In genomic region chr17:32928527-32929287, GRCh38 we compare ENCODE assay signal across 1 cellular context.
TF ChIP-seq lines count a peak whose summit lies in the region.

No MANE protein-coding gene starts in this region.

TF ChIP-seq in HepG2, 621 proteins besides CTCF, POLR2A, EP300 and RAD21 (continued from another document and continues in another):
- TF ChIP-seq ZNF646 (CRISPR knock-in tag; IDR thresholded peaks at IDR 0.05) = peak; percentile 69
- TF ChIP-seq NR2F2 (IDR thresholded peaks at IDR 0.05; ENCODE audit: borderline replicate concordance, low read depth) = no peak
- TF ChIP-seq, protein P1, sequence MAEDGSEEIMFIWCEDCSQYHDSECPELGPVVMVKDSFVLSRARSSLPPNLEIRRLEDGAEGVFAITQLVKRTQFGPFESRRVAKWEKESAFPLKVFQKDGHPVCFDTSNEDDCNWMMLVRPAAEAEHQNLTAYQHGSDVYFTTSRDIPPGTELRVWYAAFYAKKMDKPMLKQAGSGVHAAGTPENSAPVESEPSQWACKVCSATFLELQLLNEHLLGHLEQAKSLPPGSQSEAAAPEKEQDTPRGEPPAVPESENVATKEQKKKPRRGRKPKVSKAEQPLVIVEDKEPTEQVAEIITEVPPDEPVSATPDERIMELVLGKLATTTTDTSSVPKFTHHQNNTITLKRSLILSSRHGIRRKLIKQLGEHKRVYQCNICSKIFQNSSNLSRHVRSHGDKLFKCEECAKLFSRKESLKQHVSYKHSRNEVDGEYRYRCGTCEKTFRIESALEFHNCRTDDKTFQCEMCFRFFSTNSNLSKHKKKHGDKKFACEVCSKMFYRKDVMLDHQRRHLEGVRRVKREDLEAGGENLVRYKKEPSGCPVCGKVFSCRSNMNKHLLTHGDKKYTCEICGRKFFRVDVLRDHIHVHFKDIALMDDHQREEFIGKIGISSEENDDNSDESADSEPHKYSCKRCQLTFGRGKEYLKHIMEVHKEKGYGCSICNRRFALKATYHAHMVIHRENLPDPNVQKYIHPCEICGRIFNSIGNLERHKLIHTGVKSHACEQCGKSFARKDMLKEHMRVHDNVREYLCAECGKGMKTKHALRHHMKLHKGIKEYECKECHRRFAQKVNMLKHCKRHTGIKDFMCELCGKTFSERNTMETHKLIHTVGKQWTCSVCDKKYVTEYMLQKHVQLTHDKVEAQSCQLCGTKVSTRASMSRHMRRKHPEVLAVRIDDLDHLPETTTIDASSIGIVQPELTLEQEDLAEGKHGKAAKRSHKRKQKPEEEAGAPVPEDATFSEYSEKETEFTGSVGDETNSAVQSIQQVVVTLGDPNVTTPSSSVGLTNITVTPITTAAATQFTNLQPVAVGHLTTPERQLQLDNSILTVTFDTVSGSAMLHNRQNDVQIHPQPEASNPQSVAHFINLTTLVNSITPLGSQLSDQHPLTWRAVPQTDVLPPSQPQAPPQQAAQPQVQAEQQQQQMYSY (CRISPR knock-in tag; IDR thresholded peaks at IDR 0.05) = no peak
- peak; percentile 21 for TF ChIP-seq ZNF282 (IDR thresholded peaks at IDR 0.05; ENCODE audit: partially characterized antibody)
- TF ChIP-seq, protein P2, sequence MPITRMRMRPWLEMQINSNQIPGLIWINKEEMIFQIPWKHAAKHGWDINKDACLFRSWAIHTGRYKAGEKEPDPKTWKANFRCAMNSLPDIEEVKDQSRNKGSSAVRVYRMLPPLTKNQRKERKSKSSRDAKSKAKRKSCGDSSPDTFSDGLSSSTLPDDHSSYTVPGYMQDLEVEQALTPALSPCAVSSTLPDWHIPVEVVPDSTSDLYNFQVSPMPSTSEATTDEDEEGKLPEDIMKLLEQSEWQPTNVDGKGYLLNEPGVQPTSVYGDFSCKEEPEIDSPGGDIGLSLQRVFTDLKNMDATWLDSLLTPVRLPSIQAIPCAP (CRISPR knock-in tag; IDR thresholded peaks at IDR 0.05; ENCODE audit: low read depth) = no peak
- TF ChIP-seq ZSCAN20 (CRISPR knock-in tag; IDR thresholded peaks at IDR 0.05; ENCODE audit: borderline replicate concordance) = no peak
- TF ChIP-seq NONO (IDR thresholded peaks at IDR 0.05) = 0 out of 2 replicates have a peak, but pooled peaks have one; percentile 28
- TF ChIP-seq NONO (CRISPR knock-in tag; conservative IDR thresholded peaks at IDR 0.05) = no peak
- no peak for TF ChIP-seq SP5 (CRISPR knock-in tag; IDR thresholded peaks at IDR 0.05; ENCODE audit: borderline replicate concordance, low read depth)
- TF ChIP-seq, protein P3, sequence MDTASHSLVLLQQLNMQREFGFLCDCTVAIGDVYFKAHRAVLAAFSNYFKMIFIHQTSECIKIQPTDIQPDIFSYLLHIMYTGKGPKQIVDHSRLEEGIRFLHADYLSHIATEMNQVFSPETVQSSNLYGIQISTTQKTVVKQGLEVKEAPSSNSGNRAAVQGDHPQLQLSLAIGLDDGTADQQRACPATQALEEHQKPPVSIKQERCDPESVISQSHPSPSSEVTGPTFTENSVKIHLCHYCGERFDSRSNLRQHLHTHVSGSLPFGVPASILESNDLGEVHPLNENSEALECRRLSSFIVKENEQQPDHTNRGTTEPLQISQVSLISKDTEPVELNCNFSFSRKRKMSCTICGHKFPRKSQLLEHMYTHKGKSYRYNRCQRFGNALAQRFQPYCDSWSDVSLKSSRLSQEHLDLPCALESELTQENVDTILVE (CRISPR knock-in tag; IDR thresholded peaks at IDR 0.05) = no peak
- TF ChIP-seq ZNF468 (CRISPR knock-in tag; IDR thresholded peaks at IDR 0.05) = no peak
- 0 out of 2 replicates have a peak, but pooled peaks have one; percentile 6 for TF ChIP-seq HES4 (CRISPR knock-in tag; IDR thresholded peaks at IDR 0.05; ENCODE audit: borderline replicate concordance)
- no peak for TF ChIP-seq ZSCAN21 (CRISPR knock-in tag; IDR thresholded peaks at IDR 0.05; ENCODE audit: borderline replicate concordance)
- no peak for TF ChIP-seq DNMT1 (CRISPR knock-in tag; IDR thresholded peaks at IDR 0.05)
- TF ChIP-seq NFRKB (IDR thresholded peaks at IDR 0.05) = 0 out of 2 replicates have a peak, but pooled peaks have one; percentile 13
- TF ChIP-seq MAX (IDR thresholded peaks at IDR 0.05) = 0 out of 2 replicates have a peak, but pooled peaks have one; percentile 16
- TF ChIP-seq PPARG (CRISPR knock-in tag; conservative IDR thresholded peaks at IDR 0.05) = no peak
- TF ChIP-seq FUBP1 (CRISPR knock-in tag; IDR thresholded peaks at IDR 0.05; ENCODE audit: borderline replicate concordance) = peak; percentile 70; the same call in 1 of the 2 replicates
- TF ChIP-seq NBN (conservative IDR thresholded peaks at IDR 0.05) = 0 out of 2 replicates have a peak, but pooled peaks have one; percentile 39
- TF ChIP-seq, protein P4, sequence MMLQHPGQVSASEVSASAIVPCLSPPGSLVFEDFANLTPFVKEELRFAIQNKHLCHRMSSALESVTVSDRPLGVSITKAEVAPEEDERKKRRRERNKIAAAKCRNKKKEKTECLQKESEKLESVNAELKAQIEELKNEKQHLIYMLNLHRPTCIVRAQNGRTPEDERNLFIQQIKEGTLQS (CRISPR knock-in tag; IDR thresholded peaks at IDR 0.05) = no peak
- no peak for TF ChIP-seq FOXO4 (CRISPR knock-in tag; conservative IDR thresholded peaks at IDR 0.05)
- TF ChIP-seq SALL1 (CRISPR knock-in tag; IDR thresholded peaks at IDR 0.05) = no peak
- no peak for TF ChIP-seq RELA (CRISPR knock-in tag; IDR thresholded peaks at IDR 0.05)
- TF ChIP-seq ATF7 (IDR thresholded peaks at IDR 0.05) = 0 out of 2 replicates have a peak, but pooled peaks have one; percentile 16
- TF ChIP-seq ATF7 (CRISPR knock-in tag; IDR thresholded peaks at IDR 0.05) = no peak
- no peak for TF ChIP-seq HOXA5 (CRISPR knock-in tag; IDR thresholded peaks at IDR 0.05)
- TF ChIP-seq EZH2 (conservative IDR thresholded peaks at IDR 0.05; ENCODE audit: low read depth, low read length) = no peak
- no peak for TF ChIP-seq PATZ1 (CRISPR knock-in tag; IDR thresholded peaks at IDR 0.05)
- TF ChIP-seq ZNF329 (CRISPR knock-in tag; IDR thresholded peaks at IDR 0.05; ENCODE audit: low read depth) = no peak
- TF ChIP-seq, protein P5, sequence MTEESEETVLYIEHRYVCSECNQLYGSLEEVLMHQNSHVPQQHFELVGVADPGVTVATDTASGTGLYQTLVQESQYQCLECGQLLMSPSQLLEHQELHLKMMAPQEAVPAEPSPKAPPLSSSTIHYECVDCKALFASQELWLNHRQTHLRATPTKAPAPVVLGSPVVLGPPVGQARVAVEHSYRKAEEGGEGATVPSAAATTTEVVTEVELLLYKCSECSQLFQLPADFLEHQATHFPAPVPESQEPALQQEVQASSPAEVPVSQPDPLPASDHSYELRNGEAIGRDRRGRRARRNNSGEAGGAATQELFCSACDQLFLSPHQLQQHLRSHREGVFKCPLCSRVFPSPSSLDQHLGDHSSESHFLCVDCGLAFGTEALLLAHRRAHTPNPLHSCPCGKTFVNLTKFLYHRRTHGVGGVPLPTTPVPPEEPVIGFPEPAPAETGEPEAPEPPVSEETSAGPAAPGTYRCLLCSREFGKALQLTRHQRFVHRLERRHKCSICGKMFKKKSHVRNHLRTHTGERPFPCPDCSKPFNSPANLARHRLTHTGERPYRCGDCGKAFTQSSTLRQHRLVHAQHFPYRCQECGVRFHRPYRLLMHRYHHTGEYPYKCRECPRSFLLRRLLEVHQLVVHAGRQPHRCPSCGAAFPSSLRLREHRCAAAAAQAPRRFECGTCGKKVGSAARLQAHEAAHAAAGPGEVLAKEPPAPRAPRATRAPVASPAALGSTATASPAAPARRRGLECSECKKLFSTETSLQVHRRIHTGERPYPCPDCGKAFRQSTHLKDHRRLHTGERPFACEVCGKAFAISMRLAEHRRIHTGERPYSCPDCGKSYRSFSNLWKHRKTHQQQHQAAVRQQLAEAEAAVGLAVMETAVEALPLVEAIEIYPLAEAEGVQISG (CRISPR knock-in tag; IDR thresholded peaks at IDR 0.05) = no peak
- peak; percentile 90 for TF ChIP-seq ZNF18 (CRISPR knock-in tag; IDR thresholded peaks at IDR 0.05; ENCODE audit: insufficient replicate concordance)
- TF ChIP-seq RAD51 (IDR thresholded peaks at IDR 0.05; ENCODE audit: borderline replicate concordance) = 0 out of 2 replicates have a peak, but pooled peaks have one; percentile 25
- TF ChIP-seq HNF4A (CRISPR knock-in tag; IDR thresholded peaks at IDR 0.05) = no peak
